In the genomic region with DNA sequence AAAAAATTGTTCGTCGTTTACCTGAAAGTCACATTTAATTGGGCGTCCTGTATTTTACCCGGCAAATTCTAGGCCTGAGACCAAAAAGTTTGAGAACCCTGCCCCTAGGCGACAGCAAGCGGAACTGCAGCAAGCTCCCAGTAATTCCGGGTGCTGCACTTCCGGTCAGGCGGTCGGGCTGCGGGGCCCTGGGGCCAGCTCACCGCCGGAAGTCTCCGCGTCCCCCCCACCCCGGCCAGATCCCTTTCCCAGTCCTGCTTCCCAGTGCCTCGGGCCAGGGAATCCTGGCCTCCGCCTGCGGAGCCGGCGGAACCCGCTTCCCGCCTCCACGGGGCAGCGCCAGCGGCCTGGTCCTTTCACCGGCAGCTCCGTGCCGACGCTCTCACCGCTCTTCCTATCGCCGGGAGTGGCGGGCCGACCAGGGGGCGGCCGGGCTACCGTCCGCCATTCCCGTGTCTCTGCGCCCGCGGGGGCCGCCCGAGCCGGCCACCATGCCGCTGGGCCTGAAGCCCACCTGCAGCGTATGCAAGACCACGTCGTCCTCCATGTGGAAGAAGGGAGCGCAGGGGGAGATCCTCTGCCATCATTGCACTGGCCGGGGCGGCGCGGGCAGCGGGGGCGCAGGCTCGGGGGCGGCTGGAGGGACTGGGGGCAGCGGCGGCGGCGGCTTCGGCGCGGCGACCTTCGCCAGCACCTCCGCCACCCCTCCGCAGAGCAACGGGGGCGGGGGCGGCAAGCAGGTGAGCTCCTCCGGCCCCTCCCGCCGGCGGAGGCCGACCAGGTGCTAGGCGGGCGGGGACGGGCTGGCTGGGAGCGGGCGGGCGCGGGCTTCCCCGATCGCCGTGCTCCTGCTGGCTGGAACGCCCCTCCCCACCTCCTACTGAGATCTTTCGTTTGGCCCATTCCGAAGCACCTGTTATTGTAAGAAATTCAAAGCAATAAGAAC, we compare ENCODE assay signal across 8 cellular contexts. TPM values are rescaled to one million over a fixed set of nuclear protein-coding genes. Genes with fewer than 3 reads are reported as not detected.
DNase-seq lines count a peak whose midpoint lies in the region; ATAC-seq and TF ChIP-seq lines count a peak whose summit lies in the region.

A gene with protein sequence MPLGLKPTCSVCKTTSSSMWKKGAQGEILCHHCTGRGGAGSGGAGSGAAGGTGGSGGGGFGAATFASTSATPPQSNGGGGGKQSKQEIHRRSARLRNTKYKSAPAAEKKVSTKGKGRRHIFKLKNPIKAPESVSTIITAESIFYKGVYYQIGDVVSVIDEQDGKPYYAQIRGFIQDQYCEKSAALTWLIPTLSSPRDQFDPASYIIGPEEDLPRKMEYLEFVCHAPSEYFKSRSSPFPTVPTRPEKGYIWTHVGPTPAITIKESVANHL (plus strand): TSS at position 244 of the 946 bp plus-strand sequence. CDS start 248 bp downstream, at position 492.

- no peaks in the 10 kb centered on the region for H3F3A ChIP-seq in Loucy (ENCODE audit: low read depth)

- H3K4me2 ChIP-seq in Loucy (ENCODE audit: low read depth, low read length, poor library complexity, severe bottlenecking), result peak within 1 kb of the TSS; percentile 84

- H3K27me3 ChIP-seq in H7 (ENCODE audit: control insufficient read depth, insufficient read depth, low read length), result no peaks in the 10 kb centered on the region
- no peaks in the 10 kb centered on the region for H3K27me3 ChIP-seq in Loucy (ENCODE audit: insufficient read depth, low read length, poor library complexity, severe bottlenecking)

- H3K4me1 ChIP-seq in Loucy (ENCODE audit: insufficient read depth, low read length, poor library complexity, severe bottlenecking), result peaks cover 15% of the 10 kb centered on the region

- no peaks in the 10 kb centered on the region for H3K9me2 ChIP-seq in Loucy (replicated peaks; ENCODE audit: low read depth, low read length)

- H3K36me3 Mint-ChIP-seq in nephron progenitor cell (ENCODE audit: low read depth), result peaks cover 11% of the 10 kb centered on the region

- H3K36me3 ChIP-seq in H7 (replicated peaks; ENCODE audit: control insufficient read depth, insufficient read depth, low read length) (peaks cover 27% of the 10 kb centered on the region), Loucy (ENCODE audit: insufficient read depth, low read length) (peaks cover 3% of the 10 kb centered on the region; the same call in 1 of the 2 replicates)

- TF ChIP-seq CTCF in Loucy (conservative IDR thresholded peaks at IDR 0.05; ENCODE audit: low read length) (peak; percentile 87), fibroblast of the aortic adventitia (IDR thresholded peaks at IDR 0.05; ENCODE audit: insufficient read depth, low read length) (peak; percentile 94), nephron progenitor cell (IDR thresholded peaks at IDR 0.05) (peak; percentile 82)

- ATAC-seq in stimulated activated naive CD8-positive, alpha-beta T cell treated with anti-CD3 and anti-CD28 coated beads, Interleukin-15, amount 100 ng/mL, for 72 hours, result peak; percentile 88

- H3K4me3 ChIP-seq in H7 (ENCODE audit: insufficient read depth, low read depth, low read length) (peak within 1 kb of the TSS; percentile 95), Loucy (ENCODE audit: low read length, poor library complexity, severe bottlenecking) (peak within 1 kb of the TSS; percentile 84), fibroblast of the aortic adventitia (ENCODE audit: low read depth, low read length) (peak within 1 kb of the TSS; percentile 92)

- H3K27me3 Mint-ChIP-seq in nephron progenitor cell (ENCODE audit: low read depth, poor library complexity), result no peaks in the 10 kb centered on the region
- no peaks in the 10 kb centered on the region for H3K27me3 Mint-ChIP-seq in stimulated activated naive CD8-positive, alpha-beta T cell treated with anti-CD3 and anti-CD28 coated beads, Interleukin-15, amount 100 ng/mL, for 72 hours

- H3K4me1 Mint-ChIP-seq in nephron progenitor cell, result peaks cover 25% of the 10 kb centered on the region
- peaks cover 9% of the 10 kb centered on the region for H3K4me1 Mint-ChIP-seq in stimulated activated naive CD8-positive, alpha-beta T cell treated with anti-CD3 and anti-CD28 coated beads, Interleukin-15, amount 100 ng/mL, for 72 hours

- H3K4me3 Mint-ChIP-seq in nephron progenitor cell, result peak within 1 kb of the TSS; percentile 84
- peak within 1 kb of the TSS; percentile 87 to 90 for H3K4me3 Mint-ChIP-seq in stimulated activated naive CD8-positive, alpha-beta T cell treated with anti-CD3 and anti-CD28 coated beads, Interleukin-15, amount 100 ng/mL, for 72 hours

- peak within 1 kb of the TSS; percentile 94 for H3K9ac ChIP-seq in Loucy (ENCODE audit: low read depth, low read length, poor library complexity, severe bottlenecking)

- no peaks in the 10 kb centered on the region for H3K9me3 ChIP-seq in Loucy (ENCODE audit: insufficient read depth, low read depth, low read length)

- DNase-seq in GDM1 (lab: John Stamatoyannopoulos, UW) (peak; percentile 75), H7 (peak; percentile 95), SHP77 treated with DMSO at 0.1 percent for 48 hours (lab: John Stamatoyannopoulos, UW) (peak; percentile 69), fibroblast of the aortic adventitia (ENCODE audit: low read depth) (peak; percentile 93), nephron progenitor cell (peak; percentile 91)
- peak; percentile 91 for DNase-seq in activated effector memory CD4-positive, alpha-beta T cell treated with anti-CD3 and anti-CD28 coated beads, Interleukin-2, amount 50 U/mL, for 16 hours
- DNase-seq in stimulated activated naive CD8-positive, alpha-beta T cell treated with anti-CD3 and anti-CD28 coated beads, Interleukin-15, amount 100 ng/mL, for 72 hours, result peak; percentile 83 to 88

- peak within 1 kb of the TSS; percentile 99 for H2AFZ ChIP-seq in Loucy (ENCODE audit: low read length)

- peak within 1 kb of the TSS; percentile 30 for H3K27ac Mint-ChIP-seq in nephron progenitor cell
- H3K27ac Mint-ChIP-seq in stimulated activated naive CD8-positive, alpha-beta T cell treated with anti-CD3 and anti-CD28 coated beads, Interleukin-15, amount 100 ng/mL, for 72 hours, result peak within 1 kb of the TSS; percentile 95 to 97

- peaks cover 10% of the 10 kb centered on the region for H3K9me3 Mint-ChIP-seq in nephron progenitor cell
- no peaks in the 10 kb centered on the region for H3K9me3 Mint-ChIP-seq in stimulated activated naive CD8-positive, alpha-beta T cell treated with anti-CD3 and anti-CD28 coated beads, Interleukin-15, amount 100 ng/mL, for 72 hours

- H4K20me1 ChIP-seq in Loucy (ENCODE audit: insufficient read depth, low read length, poor library complexity, severe bottlenecking), result peaks cover 4% of the 10 kb centered on the region

- H3K79me2 ChIP-seq in Loucy (ENCODE audit: insufficient read depth, low read length), result peaks cover 28% of the 10 kb centered on the region

RNA-seq across cellular contexts. Expression of the gene that starts here (rescaled TPM):
- 28.0 and 41.6 TPM in 2 replicates for total RNA-seq in H7 (2014; rRNA removed; shearing (Covaris generic))
- 14.8 and 25.7 TPM in 2 replicates for total RNA-seq in fibroblast of the aortic adventitia (ENCODE audit: low replicate concordance)

Comparison
In these comparisons a context has a peak if more than half of its experiments do, and no peak if none do; other contexts are left out.
1. Peak in every context shown above with its lines: DNase-seq, ATAC-seq and H3K4me3 ChIP-seq.